26 cellular contexts compared by ENCODE assay signal in genomic region chr7:84202855-84203254, GRCh38. TPM values are rescaled to one million over a fixed set of nuclear protein-coding genes. Genes with fewer than 3 reads are reported as not detected.
DNase-seq lines count a peak whose midpoint lies in the region; ATAC-seq, FAIRE-seq and TF ChIP-seq lines count a peak whose summit lies in the region.
"Had no signal": no experiment of that assay in that cellular context is flagged by ENCODE, and none has a peak within 500 bp of the region (broad histone marks: within the 10 kb centered on the region; RNA-seq: fewer than 3 reads in every experiment).

No MANE protein-coding gene starts in this region.

- no peak overlapping the region for H3K18ac ChIP-seq in mesendoderm (ENCODE audit: low read length)

- no CpG with 5 or more reads among the region's 1 CpG for WGBS in mesendoderm (ENCODE audit: extremely low coverage, insufficient coverage, low lambda C conversion rate)

- no peak overlapping the region for H3K4ac ChIP-seq in mesendoderm (ENCODE audit: low read depth, low read length)

- H3K9ac ChIP-seq in HUES48 (ENCODE audit: low read depth, low read length), result no peak overlapping the region
- H3K9ac ChIP-seq in mesendoderm (ENCODE audit: low read length), result no peak overlapping the region
- H3K9ac ChIP-seq: BLaER1 treated with 17β-estradiol and CSF1 and Interleukin-3, amounts not matched to agents 10 nM and 100 nM had no signal

- no peak overlapping the region for H4K8ac ChIP-seq in mesendoderm (ENCODE audit: low read depth, low read length)

- DNase-seq in D721Med (ENCODE audit: insufficient read length, low spot score) (peak; percentile 30), RWPE2 (ENCODE audit: low spot score) (no peak), mesendoderm (peak; percentile 37), ecto neural progenitor cell (ENCODE audit: low spot score) (no peak), SK-N-DZ (ENCODE audit: low spot score) (no peak)
- DNase-seq: AML-193; CD4-positive, alpha-beta memory T cell; COR-L47; GOT3; Karpas-422; MV-4-11; NCI-H1105; NCI-H146; NCI-H1930; NCI-H2107; NCI-H774; PC-9; Right ventricle myocardium superior; T-cell had no signal

- H3K9me3 ChIP-seq in HUES48 (ENCODE audit: control insufficient read depth, insufficient read depth, low read length), result no peaks in the 10 kb centered on the region
- no peaks in the 10 kb centered on the region for H3K9me3 ChIP-seq in RWPE2 (ENCODE audit: severe bottlenecking)
- H3K9me3 ChIP-seq: BLaER1 treated with 17β-estradiol and CSF1 and Interleukin-3, amounts not matched to agents 10 nM and 100 nM; SJSA1 had no signal

- no peak overlapping the region for H2BK120ac ChIP-seq in mesendoderm (ENCODE audit: low read depth, low read length)

- H2BK5ac ChIP-seq in mesendoderm (ENCODE audit: low read length), result no peak overlapping the region

- no peak overlapping the region for H2AK5ac ChIP-seq in mesendoderm (ENCODE audit: low read length)

- peak overlapping the region; percentile 91 for H3K27ac ChIP-seq in HUES48 (ENCODE audit: low read depth, low read length)
- H3K27ac ChIP-seq in RWPE2 (ENCODE audit: poor library complexity, severe bottlenecking), result no peak overlapping the region
- no peak overlapping the region for H3K27ac ChIP-seq in mesendoderm (ENCODE audit: low read depth, low read length)
- H3K27ac ChIP-seq: BLaER1 treated with 17β-estradiol and CSF1 and Interleukin-3, amounts not matched to agents 10 nM and 100 nM; PC-9; SJSA1 had no signal

- H2BK15ac ChIP-seq in mesendoderm (replicated peaks; ENCODE audit: low read depth), result no peak overlapping the region

- FAIRE-seq in D721Med (lab: Jason Lieb, UNC), result peak; percentile 96
- FAIRE-seq: A204.1, HepG2 had no signal

- no peaks in the 10 kb centered on the region for H3K79me2 ChIP-seq in mesendoderm (ENCODE audit: control insufficient read depth, insufficient read depth, low read length)

- no peak overlapping the region for H4K5ac ChIP-seq in mesendoderm (ENCODE audit: low read length)

- H3K36me3 ChIP-seq in HUES48 (ENCODE audit: control insufficient read depth, insufficient read depth, low read length) (no peaks in the 10 kb centered on the region), RWPE2 (ENCODE audit: low read depth) (no peaks in the 10 kb centered on the region), mesendoderm (ENCODE audit: control insufficient read depth, insufficient read depth, low read length) (no peaks in the 10 kb centered on the region)
- H3K36me3 ChIP-seq: BLaER1 treated with 17β-estradiol and CSF1 and Interleukin-3, amounts not matched to agents 10 nM and 100 nM; SJSA1 had no signal

- H3K4me1 ChIP-seq in HUES48 (ENCODE audit: control insufficient read depth, insufficient read depth, low read length) (peaks cover 78% of the 10 kb centered on the region), RWPE2 (ENCODE audit: insufficient read depth, poor library complexity, severe bottlenecking) (peaks cover 11% of the 10 kb centered on the region), mesendoderm (ENCODE audit: control insufficient read depth, low read depth, low read length) (no peaks in the 10 kb centered on the region)
- H3K4me1 ChIP-seq: BLaER1 treated with 17β-estradiol and CSF1 and Interleukin-3, amounts not matched to agents 10 nM and 100 nM had no signal

- H3K23ac ChIP-seq in mesendoderm (ENCODE audit: low read length), result no peak overlapping the region

- no peak overlapping the region for H3K4me2 ChIP-seq in mesendoderm (ENCODE audit: low read length)
- H3K4me2 ChIP-seq: BLaER1 treated with 17β-estradiol and CSF1 and Interleukin-3, amounts not matched to agents 10 nM and 100 nM; PC-9 had no signal

- no peak overlapping the region for H3K56ac ChIP-seq in mesendoderm (ENCODE audit: low read length)

- H3K4me3 ChIP-seq in HUES48 (ENCODE audit: low read depth, low read length), result no peak overlapping the region
- no peak overlapping the region for H3K4me3 ChIP-seq in RWPE2 (ENCODE audit: severe bottlenecking)
- no peak overlapping the region for H3K4me3 ChIP-seq in mesendoderm (ENCODE audit: low read length)
- H3K4me3 ChIP-seq: BLaER1 treated with 17β-estradiol and CSF1 and Interleukin-3, amounts not matched to agents 10 nM and 100 nM; PC-9; SJSA1 had no signal

- no peaks in the 10 kb centered on the region for H3K79me1 ChIP-seq in mesendoderm (ENCODE audit: low read length)

- TF ChIP-seq CTCF in D721Med (IDR thresholded peaks at IDR 0.05; ENCODE audit: insufficient read depth, missing control alignments) (no peak), RWPE2 (IDR thresholded peaks at IDR 0.05; ENCODE audit: poor library complexity, severe bottlenecking) (no peak)

- peak; percentile 53 for ATAC-seq in RWPE2 (ENCODE audit: low read depth)
- no peak for ATAC-seq in GM18870 (IDR thresholded peaks at IDR 0.05; ENCODE audit: unreplicated experiment)
- ATAC-seq: HCT116, HepG2, T-cell had no signal

- H3K27me3 ChIP-seq in HUES48 (ENCODE audit: control insufficient read depth, insufficient read depth, low read length), result no peaks in the 10 kb centered on the region
- no peaks in the 10 kb centered on the region for H3K27me3 ChIP-seq in RWPE2 (ENCODE audit: insufficient read depth, poor library complexity, severe bottlenecking)
- H3K27me3 ChIP-seq in mesendoderm (ENCODE audit: insufficient read depth, low read length, poor library complexity), result no peaks in the 10 kb centered on the region
- H3K27me3 ChIP-seq: BLaER1 treated with 17β-estradiol and CSF1 and Interleukin-3, amounts not matched to agents 10 nM and 100 nM; SJSA1 had no signal

RNA-seq across cellular contexts. Expression of gene SEMA3A, which starts 8.3 kb away (rescaled TPM):
- 22.5 TPM for polyA plus RNA-seq in mesendoderm (2013, experiment 1 of 2)
- polyA plus RNA-seq in mesendoderm (2013, experiment 2 of 2), result 23.7 TPM
- polyA plus RNA-seq in SK-N-DZ (2014; cell fraction: cytosol; rRNA removed), result 3.8 and 5.8 TPM in 2 replicates
- polyA plus RNA-seq in SK-N-DZ (2014; cell fraction: nucleus; rRNA removed), result 3.2 and 4.4 TPM in 2 replicates

Comparison
In these comparisons a context has a peak if more than half of its experiments do, and no peak if none do; other contexts are left out.
1. DNase-seq: peak in D721Med (single experiment) and mesendoderm (single experiment); none in RWPE2 (single experiment), ecto neural progenitor cell (single experiment) and SK-N-DZ (single experiment).